Comparison of ENCODE assay signal across 8 cellular contexts in genomic region chr4:80362578-80363181, GRCh38. TPM values are rescaled to one million over a fixed set of nuclear protein-coding genes. Genes with fewer than 3 reads are reported as not detected.
DNase-seq lines count a peak whose midpoint lies in the region; ATAC-seq, FAIRE-seq and TF ChIP-seq lines count a peak whose summit lies in the region.

No MANE protein-coding gene starts in this region.

- peak; percentile 93 for TF ChIP-seq RAD21 in GM12878 (IDR thresholded peaks at IDR 0.05; ENCODE audit: insufficient read depth, low read depth, low read length)

- no peak for TF ChIP-seq POLR2A in GM12878 (IDR thresholded peaks at IDR 0.05; ENCODE audit: low read depth, low read length)

- H3K9me3 ChIP-seq in GM12878 (replicated peaks; ENCODE audit: control insufficient read depth, insufficient read depth, low read length): no peaks in the 10 kb centered on the region

- H3K27ac Mint-ChIP-seq in stimulated activated memory B cell treated with anti-CD40 and anti-IgM and Interleukin-4, amounts not matched to agents 10 μg/mL and 1 μg/mL and 100 μg/mL, for 72 hours: no peak overlapping the region

- H3K27me3 ChIP-seq in GM12878 (replicated peaks in 1 of 2; ENCODE audit: control insufficient read depth in 2 of 2, insufficient read depth in 2 of 2, low read length in 1 of 2): no peaks in the 10 kb centered on the region; a peak in 1 of 4 replicates

- CTCF ChIA-PET in GM12878 (lab: Yijun Ruan, JAX): interaction anchor here (0.6 to 10.6 kb wide), 34 partner anchors 9 to 1906 kb away, joined by 3 to 268 read pairs (median 4); partner anchors contain the start of gene BMP3

- POLR2A ChIA-PET in GM12878 (lab: Charles Lee): interaction anchor here (0.5 kb wide), 1 partner anchor 641 kb away, joined by 3 read pairs; no protein-coding TSS in a partner anchor

- WGBS in GM12878 (ENCODE audit: insufficient coverage, insufficient replicate concordance, low lambda C conversion rate, missing lambda C conversion rate): 0% methylated on average over 4 of the region's 4 CpGs

- peak; percentile 53 for DNase-seq in AG20443 (ENCODE audit: low spot score)
- peak; percentile 14 for DNase-seq in HuH-7 (ENCODE audit: low spot score)
- peak; percentile 21 for DNase-seq in SHP77 treated with DMSO at 0.1 percent for 48 hours (lab: John Stamatoyannopoulos, UW)
- DNase-seq in GM12878 (ENCODE audit: low read depth, low spot score): no peak
- DNase-seq in left lobe of liver (ENCODE audit: low spot score): no peak

- SMC1A ChIA-PET in GM12878 (lab: Charles Lee; ENCODE audit: uncharacterized antibody, unreplicated experiment): interaction anchor here (0.7 to 2.7 kb wide), 29 partner anchors 9 to 992 kb away, joined by 3 to 38 read pairs (median 5); partner anchors contain the start of gene BMP3

- TF ChIP-seq EP300 in GM12878 (IDR thresholded peaks at IDR 0.05; ENCODE audit: borderline replicate concordance in 1 of 2, control insufficient read depth in 1 of 2, low read depth in 2 of 2, low read length in 2 of 2): no peak

- intact Hi-C loops in GM12878 (cut with micrococcal nuclease; ENCODE audit: unreplicated experiment): loop anchor here (1.0 to 10.0 kb wide), 6 partner anchors 512 to 989 kb away; no protein-coding TSS in a partner anchor

- H3K4me3 ChIP-seq in GM12875 (ENCODE audit: low read depth, low read length) (no peak overlapping the region), GM12878 (no peak overlapping the region)

- no peak overlapping the region for H3K27ac ChIP-seq in GM12878 (ENCODE audit: control insufficient read depth, insufficient read depth)

- no peak overlapping the region for H3K4me2 ChIP-seq in GM12878 (ENCODE audit: control insufficient read depth, insufficient read depth)

- no peaks in the 10 kb centered on the region for H3K36me3 ChIP-seq in GM12878 (ENCODE audit: control insufficient read depth in 2 of 2, insufficient read depth in 2 of 2, low read length in 1 of 2)

- TF ChIP-seq CTCF in GM12875 (IDR thresholded peaks at IDR 0.05; ENCODE audit: borderline replicate concordance, insufficient read depth, low read depth, low read length): peak; percentile 65
- peak; percentile 66 to 76 (median 70) for TF ChIP-seq CTCF in GM12878 (IDR thresholded peaks at IDR 0.05 in 2 of 3, conservative IDR thresholded peaks at IDR 0.05 in 1 of 3; ENCODE audit: control insufficient read depth in 2 of 3, extremely low read depth in 1 of 3, insufficient read depth in 1 of 3, low read depth in 3 of 3, low read length in 3 of 3)

- peaks cover 5% of the 10 kb centered on the region for H3K4me1 Mint-ChIP-seq in stimulated activated memory B cell treated with anti-CD40 and anti-IgM and Interleukin-4, amounts not matched to agents 10 μg/mL and 1 μg/mL and 100 μg/mL, for 72 hours

- no peaks in the 10 kb centered on the region for H3K79me2 ChIP-seq in GM12878 (ENCODE audit: control insufficient read depth, insufficient read depth, low read length)

- H3K36me3 Mint-ChIP-seq in stimulated activated memory B cell treated with anti-CD40 and anti-IgM and Interleukin-4, amounts not matched to agents 10 μg/mL and 1 μg/mL and 100 μg/mL, for 72 hours: no peaks in the 10 kb centered on the region

- H3K9ac ChIP-seq in GM12878 (ENCODE audit: control insufficient read depth, insufficient read depth, low read length): no peak overlapping the region

- no peak overlapping the region for H3K4me3 Mint-ChIP-seq in stimulated activated memory B cell treated with anti-CD40 and anti-IgM and Interleukin-4, amounts not matched to agents 10 μg/mL and 1 μg/mL and 100 μg/mL, for 72 hours

- no peaks in the 10 kb centered on the region for H4K20me1 ChIP-seq in GM12878 (ENCODE audit: control insufficient read depth, insufficient read depth)

- in situ Hi-C loops in GM12878 (cut with MboI): loop anchor here (5.0 kb wide), 1 partner anchor 990 kb away; no protein-coding TSS in a partner anchor

- H3K4me1 ChIP-seq in GM12878 (ENCODE audit: control insufficient read depth, insufficient read depth, low read length): no peaks in the 10 kb centered on the region

- H3K9me3 Mint-ChIP-seq in stimulated activated memory B cell treated with anti-CD40 and anti-IgM and Interleukin-4, amounts not matched to agents 10 μg/mL and 1 μg/mL and 100 μg/mL, for 72 hours: no peaks in the 10 kb centered on the region

- no TSS peak for BruUV-seq in GM12878 (replicated peaks; lab: Mats Ljungman, UMichigan)

- ATAC-seq in GM12878 (peak; percentile 88), left lobe of liver (peak; percentile 78), HG02610 (IDR thresholded peaks at IDR 0.05; ENCODE audit: unreplicated experiment) (no peak)
- peak; percentile 57 for ATAC-seq in stimulated activated memory B cell treated with anti-CD40 and anti-IgM and Interleukin-4, amounts not matched to agents 10 μg/mL and 1 μg/mL and 100 μg/mL, for 72 hours

- RAD21 ChIA-PET in GM12878 (lab: Charles Lee; ENCODE audit: unreplicated experiment): interaction anchor here (0.5 to 2.9 kb wide), 23 partner anchors 9 to 992 kb away, joined by 3 to 78 read pairs (median 4); partner anchors contain the start of gene BMP3

- H2AFZ ChIP-seq in GM12878 (ENCODE audit: control insufficient read depth, low read depth, low read length): no peak overlapping the region

- H3K27me3 Mint-ChIP-seq in stimulated activated memory B cell treated with anti-CD40 and anti-IgM and Interleukin-4, amounts not matched to agents 10 μg/mL and 1 μg/mL and 100 μg/mL, for 72 hours: peaks cover 24% of the 10 kb centered on the region

- peak; percentile 69 for FAIRE-seq in GM12878 (lab: Jason Lieb, UNC)

TF ChIP-seq in GM12878, 131 proteins besides CTCF, POLR2A, EP300 and RAD21:
- TF ChIP-seq SMC3 (IDR thresholded peaks at IDR 0.05; ENCODE audit: borderline replicate concordance, low read length) (peak; percentile 62), IRF4 (IDR thresholded peaks at IDR 0.05; ENCODE audit: low read depth, low read length) (no peak)

RNA-seq across cellular contexts. Expression of gene CFAP299, which starts 27.1 kb away (rescaled TPM):
- total RNA-seq in GM12878 (2013; cell fraction: nucleolus; rRNA removed): 0.15 and 0.34 TPM in 2 replicates
- total RNA-seq in GM12878 (2014; rRNA removed) (0.06 TPM in 1 of 2 replicates, not detected in the other), GM12878 (2014; rRNA removed; fragmentation: Illumina TruSeq; extraction: Trizol) (not detected in 2 replicates), GM12878 (2021) (not detected in 2 replicates), left lobe of liver (not detected)
- polyA plus RNA-seq in GM12878 (2011; ENCODE audit: low read depth): not detected
- polyA plus RNA-seq in GM12878 (2011; rRNA removed) (not detected in 2 replicates), GM12878 (2014; fragmentation: Illumina TruSeq; extraction: Trizol) (not detected in 2 replicates), GM12878 (2014; fragmentation: Nextera tagmentation; extraction: Ambion mirVana) (not detected), GM12878 (2014; rRNA removed) (not detected in 2 replicates), GM12878 (2016; fragmentation: Nextera tagmentation; extraction: Ambion mirVana) (under 1 TPM in 1 of 2 experiments, not detected in 1; 0.34 TPM)
- not detected in 2 replicates for polyA plus RNA-seq in GM12878 (2011; cell fraction: cytosol; rRNA removed)
- polyA plus RNA-seq in GM12878 (2011; cell fraction: nucleus; rRNA removed): not detected in 2 replicates
- polyA plus RNA-seq in GM12878 (2012): not detected in 2 replicates
- polyA minus RNA-seq in GM12878 (2011; rRNA and poly(A)+ RNA removed): 0.15 TPM in 1 of 2 replicates, not detected in the other
- not detected in 2 replicates for polyA minus RNA-seq in GM12878 (2011; cell fraction: cytosol; rRNA and poly(A)+ RNA removed)
- 0.12 and 0.67 TPM in 2 replicates for polyA minus RNA-seq in GM12878 (2011; cell fraction: nucleus; rRNA and poly(A)+ RNA removed)

Comparison
In these comparisons a context has a peak if more than half of its experiments do, and no peak if none do; other contexts are left out.
1. DNase-seq: peak in AG20443 (single experiment), HuH-7 (single experiment) and SHP77 treated with DMSO at 0.1 percent for 48 hours (single experiment); none in GM12878 (single experiment) and left lobe of liver (single experiment).